Comparison of ENCODE assay signal across 13 cellular contexts in the genomic region with DNA sequence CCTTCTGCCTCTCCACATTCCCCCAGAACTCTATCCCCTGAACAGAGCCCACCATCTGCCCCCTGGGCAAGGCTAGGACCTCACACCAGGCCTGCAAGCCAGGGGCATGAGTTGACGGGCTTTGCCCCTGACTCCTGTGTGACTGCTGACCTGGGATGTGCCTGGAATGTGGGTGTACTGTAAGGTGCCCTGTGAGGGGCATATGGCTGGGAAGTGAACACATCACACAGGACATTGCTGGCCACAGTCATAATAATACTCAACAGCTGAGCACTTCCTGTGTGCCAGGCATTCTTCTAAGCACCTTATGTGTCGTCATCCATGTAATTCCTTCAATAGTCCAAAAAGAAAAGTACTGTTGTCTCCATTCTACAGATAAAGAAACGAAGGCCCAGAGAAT. TPM values are rescaled to one million over a fixed set of nuclear protein-coding genes. Genes with fewer than 3 reads are reported as not detected.
DNase-seq lines count a peak whose midpoint lies in the region; ATAC-seq and TF ChIP-seq lines count a peak whose summit lies in the region.
"Had no signal": no experiment of that assay in that cellular context is flagged by ENCODE, and none has a peak within 500 bp of the region (broad histone marks: within the 10 kb centered on the region; RNA-seq: fewer than 3 reads in every experiment).

No MANE protein-coding gene starts in this region.

- peaks cover 4% of the 10 kb centered on the region for H3K9me1 ChIP-seq in IMR-90 (ENCODE audit: insufficient read depth, low read length)

- H3K4me1 ChIP-seq in SK-N-SH (ENCODE audit: control insufficient read depth in 1 of 2, insufficient read depth in 2 of 2, low read depth in 1 of 2, low read length in 1 of 2) (peaks cover 0 to 13% of the 10 kb centered on the region in 2 experiments; a peak in 1 of 4 replicates), IMR-90 (ENCODE audit: control insufficient read depth, insufficient read depth, low read length) (peaks cover 4% of the 10 kb centered on the region; the same call in 1 of the 2 replicates)

- WGBS in SK-N-SH (ENCODE audit: low lambda C conversion rate) = 88% methylated on average over 2 of the region's 3 CpGs
- WGBS in IMR-90 (ENCODE audit: extremely low coverage in 2 of 2, insufficient read length in 1 of 2), 2 experiments = no CpG with 5 or more reads among the region's 3 CpGs

- in situ Hi-C loops in IMR-90 (cut with MboI; ENCODE audit: low sequenced_read_pairs) = no loop called here

- BruUV-seq in IMR-90 (replicated peaks; lab: Mats Ljungman, UMichigan) = no TSS peak

- no peaks in the 10 kb centered on the region for H3K9me2 ChIP-seq in SK-N-SH

- TF ChIP-seq RAD21 in SK-N-SH (IDR thresholded peaks at IDR 0.05; ENCODE audit: low read length) = no peak
- no peak for TF ChIP-seq RAD21 in IMR-90 (IDR thresholded peaks at IDR 0.05; ENCODE audit: low read length)

- TF ChIP-seq EP300 in SK-N-SH (IDR thresholded peaks at IDR 0.05; ENCODE audit: borderline replicate concordance in 1 of 2, low read depth in 1 of 2, low read length in 1 of 2) = no peak

- dilution Hi-C loops in IMR-90 (cut with HindIII; ENCODE audit: low sequenced_read_pairs, unreplicated experiment) = no loop called here

- H3K79me1 ChIP-seq in IMR-90 (ENCODE audit: low read depth in 1 of 2, low read length in 2 of 2) = no peaks in the 10 kb centered on the region

- H2BK5ac ChIP-seq in IMR-90 (ENCODE audit: low read depth, low read length, poor library complexity, severe bottlenecking) = no peak overlapping the region

- no peak overlapping the region for H3K56ac ChIP-seq in IMR-90 (ENCODE audit: extremely low read depth, insufficient read depth, low read length)

- DNase-seq in SK-N-SH = no peak
- no peak for DNase-seq in IMR-90
- no peak for DNase-seq in central memory CD8-positive, alpha-beta T cell (ENCODE audit: low spot score in 2 of 2)
- no peak for DNase-seq in neural crest cell (ENCODE audit: low read depth, low spot score)
- DNase-seq in hepatic stellate cell (ENCODE audit: low spot score) = no peak
- DNase-seq in NCI-H2029 (lab: John Stamatoyannopoulos, UW) = no peak
- DNase-seq: activated gamma-delta T cell, Calu3, KG1, Right ventricle myocardium superior had no signal

- no peak overlapping the region for H3K4ac ChIP-seq in IMR-90 (ENCODE audit: low read depth, low read length)

- H3K36me3 ChIP-seq in SK-N-SH (replicated peaks in 1 of 2; ENCODE audit: control insufficient read depth in 1 of 2, insufficient read depth in 2 of 2, low read length in 1 of 2) (no peaks in the 10 kb centered on the region), IMR-90 (ENCODE audit: control insufficient read depth, insufficient read depth, low read length) (no peaks in the 10 kb centered on the region)

- peak overlapping the region; percentile 45 for H3K27ac Mint-ChIP-seq in central memory CD8-positive, alpha-beta T cell (ENCODE audit: low read depth)
- no peak overlapping the region for H3K27ac Mint-ChIP-seq in neural crest cell (ENCODE audit: unreplicated experiment)

- no peaks in the 10 kb centered on the region for H3F3A ChIP-seq in SK-N-SH (replicated peaks; ENCODE audit: insufficient read depth)

- H3K18ac ChIP-seq in IMR-90 (ENCODE audit: low read depth, low read length) = no peak overlapping the region

- H2AK9ac ChIP-seq in IMR-90 (replicated peaks; ENCODE audit: low read depth, low read length, poor library complexity) = no peak overlapping the region

- no peak overlapping the region for H2BK15ac ChIP-seq in IMR-90 (ENCODE audit: low read depth, low read length)

- no peaks in the 10 kb centered on the region for H3K27me3 ChIP-seq in SK-N-SH (ENCODE audit: insufficient read depth)
- H3K27me3 ChIP-seq in IMR-90 (ENCODE audit: control insufficient read depth, insufficient read depth, low read length) = peaks cover 25% of the 10 kb centered on the region

- H3K4me3 Mint-ChIP-seq in central memory CD8-positive, alpha-beta T cell = peak overlapping the region; percentile 78
- H3K4me3 Mint-ChIP-seq in neural crest cell = peak overlapping the region; percentile 9

- CTCF ChIA-PET in SK-N-SH (lab: Yijun Ruan, JAX) = interaction anchor here (0.8 to 1.5 kb wide), 3 partner anchors 16 to 154 kb away, joined by 3 to 5 read pairs (median 3); no protein-coding TSS in a partner anchor
- CTCF ChIA-PET in IMR-90 (lab: Yijun Ruan, JAX) = no interaction called here

- H3K27ac ChIP-seq in SK-N-SH (ENCODE audit: low read depth in 2 of 2, low read length in 1 of 2) = no peak overlapping the region
- H3K27ac ChIP-seq in IMR-90 (ENCODE audit: insufficient read depth, low read length) = no peak overlapping the region
- H3K27ac ChIP-seq: 22Rv1 had no signal

- H3K9ac ChIP-seq in SK-N-SH (no peak overlapping the region), IMR-90 (ENCODE audit: low read depth, low read length) (no peak overlapping the region)

- H2AK5ac ChIP-seq in IMR-90 (ENCODE audit: low read depth, low read length) = no peak overlapping the region

- no peak overlapping the region for H4K5ac ChIP-seq in IMR-90 (ENCODE audit: low read depth, low read length)

- POLR2A ChIA-PET in SK-N-SH (lab: Yijun Ruan, JAX) (no interaction called here), IMR-90 (lab: Charles Lee; ENCODE audit: unreplicated experiment) (no interaction called here)

- peaks cover 16% of the 10 kb centered on the region for H3K4me1 Mint-ChIP-seq in central memory CD8-positive, alpha-beta T cell
- peaks cover 7% of the 10 kb centered on the region for H3K4me1 Mint-ChIP-seq in neural crest cell

- H3K36me3 Mint-ChIP-seq in central memory CD8-positive, alpha-beta T cell (ENCODE audit: insufficient read depth) = no peaks in the 10 kb centered on the region
- no peaks in the 10 kb centered on the region for H3K36me3 Mint-ChIP-seq in neural crest cell (ENCODE audit: low read depth)

- no peak overlapping the region for H2BK20ac ChIP-seq in IMR-90 (ENCODE audit: low read depth, low read length)

- H3K4me3 ChIP-seq in SK-N-SH (ENCODE audit: low read depth in 2 of 2, low read length in 1 of 2) = no peak overlapping the region
- H3K4me3 ChIP-seq in IMR-90 (ENCODE audit: insufficient read depth, low read depth, low read length) = no peak overlapping the region

- no peak overlapping the region for H4K8ac ChIP-seq in IMR-90 (ENCODE audit: low read depth in 2 of 2, low read length in 2 of 2)

- no peak overlapping the region for H4K91ac ChIP-seq in IMR-90 (ENCODE audit: insufficient read depth, low read depth, low read length)

- no peaks in the 10 kb centered on the region for H3K79me2 ChIP-seq in SK-N-SH (ENCODE audit: insufficient read depth)

- H2BK120ac ChIP-seq in IMR-90 (ENCODE audit: low read depth, low read length) = no peak overlapping the region

- no peaks in the 10 kb centered on the region for H3K9me3 Mint-ChIP-seq in central memory CD8-positive, alpha-beta T cell
- no peaks in the 10 kb centered on the region for H3K9me3 Mint-ChIP-seq in neural crest cell

- TF ChIP-seq CTCF in SK-N-SH (IDR thresholded peaks at IDR 0.05) = no peak
- no peak for TF ChIP-seq CTCF in IMR-90 (conservative IDR thresholded peaks at IDR 0.05; ENCODE audit: low read depth, low read length)
- no peak for TF ChIP-seq CTCF in neural crest cell (conservative IDR thresholded peaks at IDR 0.05)

- H3K4me2 ChIP-seq in SK-N-SH = 0 out of 2 replicates have a peak overlapping the region, but pooled peaks have one; percentile 41
- H3K4me2 ChIP-seq in IMR-90 (ENCODE audit: low read depth, low read length) = no peak overlapping the region

- no peak overlapping the region for H3K14ac ChIP-seq in IMR-90 (replicated peaks; ENCODE audit: low read depth, low read length)

- ATAC-seq in SK-N-SH treated with all-trans-retinoic acid at 6 μM for 48 hours (no peak), IMR-90 (ENCODE audit: low read depth) (no peak), HG03159 (IDR thresholded peaks at IDR 0.05; ENCODE audit: unreplicated experiment) (no peak)
- no peak for ATAC-seq in central memory CD8-positive, alpha-beta T cell (replicated peaks; ENCODE audit: extremely low read depth, poor library complexity, severe bottlenecking)

- H3K9me3 ChIP-seq in SK-N-SH (no peaks in the 10 kb centered on the region), IMR-90 (ENCODE audit: control insufficient read depth, insufficient read depth, low read length) (no peaks in the 10 kb centered on the region)

- no peak for TF ChIP-seq POLR2A in IMR-90 (IDR thresholded peaks at IDR 0.05; ENCODE audit: low read depth, low read length)

- H4K20me1 ChIP-seq in SK-N-SH (ENCODE audit: insufficient read depth) (no peaks in the 10 kb centered on the region), IMR-90 (ENCODE audit: insufficient read depth, low read length) (no peaks in the 10 kb centered on the region)

- no peaks in the 10 kb centered on the region for H3K27me3 Mint-ChIP-seq in central memory CD8-positive, alpha-beta T cell
- H3K27me3 Mint-ChIP-seq in neural crest cell (ENCODE audit: low read depth) = peaks cover 56% of the 10 kb centered on the region

- intact Hi-C loops in IMR-90 (cut with micrococcal nuclease) = no loop called here

- H3K23ac ChIP-seq in IMR-90 (ENCODE audit: low read depth, low read length) = no peak overlapping the region

- no peak overlapping the region for H2AFZ ChIP-seq in SK-N-SH (ENCODE audit: low read depth)
- peak overlapping the region; percentile 5 for H2AFZ ChIP-seq in IMR-90 (replicated peaks; ENCODE audit: low read length, poor library complexity)

RNA-seq across cellular contexts. Expression of gene CES4A, which starts 13.3 kb away (rescaled TPM):
- 7.3 and 13.2 TPM in 2 replicates for polyA plus RNA-seq in SK-N-SH (2012; rRNA removed)
- polyA plus RNA-seq in SK-N-SH (2012; cell fraction: cytosol; rRNA removed) = 1.8 and 2.6 TPM in 2 replicates
- polyA plus RNA-seq in SK-N-SH (2012; cell fraction: nucleus; rRNA removed) = 86.2 and 87.9 TPM in 2 replicates
- 0.72 and 0.83 TPM in 2 replicates for total RNA-seq in IMR-90 (2012; rRNA removed)
- polyA plus RNA-seq in IMR-90 (2012; rRNA removed) = 4.0 and 4.7 TPM in 2 replicates
- 1.7 and 2.2 TPM in 2 replicates for polyA plus RNA-seq in IMR-90 (2012; cell fraction: cytosol; rRNA removed)
- polyA plus RNA-seq in IMR-90 (2012; cell fraction: nucleus; rRNA removed; ENCODE audit: low replicate concordance) = 43.1 and 51.7 TPM in 2 replicates
- 1.8 TPM in 2 replicates for total RNA-seq in neural crest cell
- total RNA-seq: Calu3 had no signal

RNA-seq across cellular contexts. Expression of gene CBFB, which starts 27.2 kb away (rescaled TPM):
- polyA plus RNA-seq in SK-N-SH (2012; rRNA removed) (38.8 and 40.1 TPM in 2 replicates), IMR-90 (2012; rRNA removed) (39.8 and 44.2 TPM in 2 replicates)
- polyA plus RNA-seq in SK-N-SH (2012; cell fraction: cytosol; rRNA removed) = 53.2 and 79.2 TPM in 2 replicates
- 23.6 and 34.2 TPM in 2 replicates for polyA plus RNA-seq in SK-N-SH (2012; cell fraction: nucleus; rRNA removed)
- total RNA-seq in IMR-90 (2012; rRNA removed) (48.0 and 110 TPM in 2 replicates), neural crest cell (106 TPM in 2 replicates)
- polyA plus RNA-seq in IMR-90 (2012; cell fraction: cytosol; rRNA removed) = 21.2 and 26.2 TPM in 2 replicates
- 21.3 and 21.6 TPM in 2 replicates for polyA plus RNA-seq in IMR-90 (2012; cell fraction: nucleus; rRNA removed; ENCODE audit: low replicate concordance)

RNA-seq across cellular contexts. Expression of gene CES3, which starts 40.7 kb away (rescaled TPM):
- polyA plus RNA-seq in SK-N-SH (2012; rRNA removed) (1.4 and 1.8 TPM in 2 replicates), IMR-90 (2012; rRNA removed) (0.03 and 0.06 TPM in 2 replicates)
- 0.32 and 0.37 TPM in 2 replicates for polyA plus RNA-seq in SK-N-SH (2012; cell fraction: cytosol; rRNA removed)
- polyA plus RNA-seq in SK-N-SH (2012; cell fraction: nucleus; rRNA removed) = 12.0 and 13.8 TPM in 2 replicates
- total RNA-seq in IMR-90 (2012; rRNA removed) (under 0.01 TPM in 1 of 2 replicates, not detected in the other), neural crest cell (2.4 and 3.2 TPM in 2 replicates)
- 0.03 TPM in 1 of 2 replicates, not detected in the other for polyA plus RNA-seq in IMR-90 (2012; cell fraction: cytosol; rRNA removed)
- 1.8 and 1.9 TPM in 2 replicates for polyA plus RNA-seq in IMR-90 (2012; cell fraction: nucleus; rRNA removed; ENCODE audit: low replicate concordance)
